Comparison of ENCODE assay signal across 7 cellular contexts in the genomic region with DNA sequence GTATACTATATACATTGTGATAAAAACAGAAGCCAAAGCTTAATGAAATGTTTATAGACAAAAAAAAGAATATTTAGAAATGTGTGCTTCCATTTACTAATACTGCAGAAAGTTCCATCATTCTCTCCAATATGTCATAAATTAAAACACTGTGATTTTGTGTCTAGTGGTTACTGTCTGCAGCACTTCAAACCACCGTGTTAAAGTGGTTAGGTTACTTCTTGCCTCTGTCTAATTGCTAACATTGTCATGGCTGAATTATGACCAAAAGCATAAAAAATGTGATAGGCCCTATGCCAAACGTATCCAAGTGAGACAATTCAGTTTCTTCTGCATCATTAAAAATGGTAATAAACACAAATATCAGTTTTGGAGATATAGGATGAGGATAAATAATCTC. TPM values are rescaled to one million over a fixed set of nuclear protein-coding genes. Genes with fewer than 3 reads are reported as not detected.
"Had no signal": no experiment of that assay in that cellular context is flagged by ENCODE, and none has a peak within 500 bp of the region (broad histone marks: within the 10 kb centered on the region; RNA-seq: fewer than 3 reads in every experiment).

No MANE protein-coding gene starts in this region.

- H3K4me1 Mint-ChIP-seq: GM23338 had no signal

- DNase-seq: H9, HCEC 1CT, IMR-90 had no signal

- H3K4me3 Mint-ChIP-seq: GM23338, H9 had no signal

- ATAC-seq: GM23338, K562 had no signal

- H3K4me3 ChIP-seq: GM23338, K562 had no signal

- H3K27ac Mint-ChIP-seq: GM23338, H9 had no signal

RNA-seq across cellular contexts. Expression of a gene that starts 52.7 kb away (rescaled TPM):
- total RNA-seq: GM23338, H1, H9, HT-29, IMR-90, K562 had no signal

RNA-seq across cellular contexts. Expression of a gene that starts 56.3 kb away (rescaled TPM):
- total RNA-seq: GM23338, H1, H9, HT-29, IMR-90, K562 had no signal
